In the genomic region with DNA sequence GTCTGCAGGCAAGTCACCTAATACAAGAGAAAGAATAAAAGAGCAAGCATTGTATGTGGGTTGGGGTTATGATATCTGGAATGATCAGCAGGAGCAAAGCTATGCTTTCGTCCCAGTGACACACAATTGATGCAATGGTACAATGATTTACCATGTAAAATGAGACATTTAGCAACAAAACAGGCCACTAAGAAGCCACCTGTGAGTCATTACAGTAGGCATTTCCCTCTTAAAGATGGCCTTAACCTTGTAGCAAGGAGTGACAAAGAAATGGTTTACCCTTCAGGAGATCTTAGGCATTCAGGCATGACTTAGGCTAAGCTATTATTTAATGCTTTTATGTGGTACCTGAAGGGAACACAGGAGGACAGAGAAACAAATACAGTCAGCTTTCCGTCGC, we compare ENCODE assay signal across 1 cellular context.
TF ChIP-seq lines count a peak whose summit lies in the region.

No MANE protein-coding gene starts in this region.

TF ChIP-seq in SK-N-SH, 30 proteins besides CTCF, POLR2A, EP300 and RAD21 (continued from another document):
- TF ChIP-seq, protein P1, sequence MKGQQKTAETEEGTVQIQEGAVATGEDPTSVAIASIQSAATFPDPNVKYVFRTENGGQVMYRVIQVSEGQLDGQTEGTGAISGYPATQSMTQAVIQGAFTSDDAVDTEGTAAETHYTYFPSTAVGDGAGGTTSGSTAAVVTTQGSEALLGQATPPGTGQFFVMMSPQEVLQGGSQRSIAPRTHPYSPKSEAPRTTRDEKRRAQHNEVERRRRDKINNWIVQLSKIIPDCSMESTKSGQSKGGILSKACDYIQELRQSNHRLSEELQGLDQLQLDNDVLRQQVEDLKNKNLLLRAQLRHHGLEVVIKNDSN (IDR thresholded peaks at IDR 0.05; ENCODE audit: borderline replicate concordance, low read depth) = no peak
